9 cellular contexts compared by ENCODE assay signal in genomic region chr1:209769956-209770355, GRCh38. TPM values are rescaled to one million over a fixed set of nuclear protein-coding genes. Genes with fewer than 3 reads are reported as not detected.
A peak's percentile ranks its signal among the peaks of the same experiment; 100 is the strongest.
DNase-seq lines count a peak whose midpoint lies in the region; ATAC-seq, FAIRE-seq and TF ChIP-seq lines count a peak whose summit lies in the region.
"Had no signal": no experiment of that assay in that cellular context is flagged by ENCODE, and none has a peak within 500 bp of the region (broad histone marks: within the 10 kb centered on the region; RNA-seq: fewer than 3 reads in every experiment).

No MANE protein-coding gene starts in this region.

- TF ChIP-seq POLR2A in GM12891 (IDR thresholded peaks at IDR 0.05; ENCODE audit: low read depth, low read length) = 0 out of 2 replicates have a peak, but pooled peaks have one; percentile 4

- no peaks in the 10 kb centered on the region for H3K9me3 ChIP-seq in stomach smooth muscle (ENCODE audit: control insufficient read depth in 2 of 2, low read length in 2 of 2)

- in situ Hi-C loops in SK-MEL-5 (cut with HindIII; ENCODE audit: low pct_unique_long_range_greater_than_20kb, low sequenced_read_pairs) = no loop called here

- FAIRE-seq in GM12891 (lab: Jason Lieb, UNC) = no peak
- FAIRE-seq: frontal cortex had no signal

- no peak overlapping the region for H3K4me3 ChIP-seq in fibroblast of the aortic adventitia (ENCODE audit: low read depth, low read length)
- peak overlapping the region; percentile 18 to 54 for H3K4me3 ChIP-seq in stomach smooth muscle (ENCODE audit: low read length in 2 of 2)

- no peaks in the 10 kb centered on the region for H3K27me3 ChIP-seq in stomach smooth muscle (ENCODE audit: control insufficient read depth in 1 of 2, insufficient read depth in 2 of 2, low read length in 2 of 2)

- TF ChIP-seq CTCF in fibroblast of the aortic adventitia (IDR thresholded peaks at IDR 0.05; ENCODE audit: insufficient read depth, low read length) = no peak

- H3K36me3 ChIP-seq in stomach smooth muscle (ENCODE audit: control insufficient read depth in 2 of 2, insufficient read depth in 2 of 2, low read length in 2 of 2) = no peaks in the 10 kb centered on the region

- peaks cover 43% of the 10 kb centered on the region for H3K4me1 ChIP-seq in stomach smooth muscle (ENCODE audit: control insufficient read depth, insufficient read depth, low read length)

- peak overlapping the region; percentile 48 to 69 for H3K9ac ChIP-seq in stomach smooth muscle (ENCODE audit: low read length in 2 of 2)

- DNase-seq in GM12891 (ENCODE audit: insufficient read length, low spot score) (no peak), SK-MEL-5 (ENCODE audit: low read depth, low spot score) (peak; percentile 13), fibroblast of the aortic adventitia (ENCODE audit: low read depth) (peak; percentile 37)
- DNase-seq in stimulated activated CD4-positive, alpha-beta T cell treated with anti-CD3 and anti-CD28 coated beads, Interleukin-1b, Interleukin-23, amount 100 ng/mL, for 48 hours = no peak

- peak overlapping the region; percentile 93 for H3K27ac ChIP-seq in stomach smooth muscle (ENCODE audit: low read length)

- ATAC-seq in GM18520 (IDR thresholded peaks at IDR 0.05; ENCODE audit: unreplicated experiment) (no peak), HG02571 (IDR thresholded peaks at IDR 0.05; ENCODE audit: unreplicated experiment) (no peak), HG02973 (IDR thresholded peaks at IDR 0.05; ENCODE audit: unreplicated experiment) (no peak)

TF ChIP-seq in GM12891, 5 proteins besides CTCF, POLR2A, EP300 and RAD21:
- TF ChIP-seq TAF1 (IDR thresholded peaks at IDR 0.05; ENCODE audit: low read depth, low read length) = no peak
- TF ChIP-seq POLR2AphosphoS5 (IDR thresholded peaks at IDR 0.05; ENCODE audit: low read depth, low read length) = no peak
- TF ChIP-seq SPI1 (IDR thresholded peaks at IDR 0.05; ENCODE audit: low read depth, low read length) = no peak
- no peak for TF ChIP-seq PAX5 (IDR thresholded peaks at IDR 0.05; ENCODE audit: insufficient read depth, low read length, severe bottlenecking)
- no peak for TF ChIP-seq POU2F2 (IDR thresholded peaks at IDR 0.05; ENCODE audit: low read depth, low read length)

RNA-seq across cellular contexts. Expression of gene TRAF3IP3, which starts 14.1 kb away (rescaled TPM):
- 72.5 TPM for polyA plus RNA-seq in GM12891 (2012; ENCODE audit: low read depth, missing spikeins)
- total RNA-seq in SK-MEL-5 (2014; rRNA removed; shearing (Covaris generic)) = 0.61 TPM in 1 of 2 replicates, not detected in the other
- polyA plus RNA-seq in SK-MEL-5 (2015; cell fraction: cytosol; rRNA removed) = not detected in 2 replicates
- polyA plus RNA-seq in SK-MEL-5 (2015; cell fraction: nucleus; rRNA removed) = not detected in 2 replicates
- total RNA-seq in fibroblast of the aortic adventitia (ENCODE audit: low replicate concordance) = 0.65 TPM in 1 of 2 replicates, not detected in the other

RNA-seq across cellular contexts. Expression of gene C1orf74, which starts 14.4 kb away (rescaled TPM):
- polyA plus RNA-seq in GM12891 (2012; ENCODE audit: low read depth, missing spikeins) = 1.5 TPM
- total RNA-seq in SK-MEL-5 (2014; rRNA removed; shearing (Covaris generic)) = 3.4 and 4.8 TPM in 2 replicates
- 2.5 and 2.6 TPM in 2 replicates for polyA plus RNA-seq in SK-MEL-5 (2015; cell fraction: cytosol; rRNA removed)
- 3.7 and 4.1 TPM in 2 replicates for polyA plus RNA-seq in SK-MEL-5 (2015; cell fraction: nucleus; rRNA removed)
- 2.4 and 3.6 TPM in 2 replicates for total RNA-seq in fibroblast of the aortic adventitia (ENCODE audit: low replicate concordance)

RNA-seq across cellular contexts. Expression of gene IRF6, which starts 36.0 kb away (rescaled TPM):
- polyA plus RNA-seq in GM12891 (2012; ENCODE audit: low read depth, missing spikeins) = 1.1 TPM
- not detected in 2 replicates for total RNA-seq in SK-MEL-5 (2014; rRNA removed; shearing (Covaris generic))
- 0.01 TPM in 1 of 2 replicates, not detected in the other for polyA plus RNA-seq in SK-MEL-5 (2015; cell fraction: cytosol; rRNA removed)
- not detected in 2 replicates for polyA plus RNA-seq in SK-MEL-5 (2015; cell fraction: nucleus; rRNA removed)
- 3.1 TPM in 1 of 2 replicates, not detected in the other for total RNA-seq in fibroblast of the aortic adventitia (ENCODE audit: low replicate concordance)

RNA-seq across cellular contexts. Expression of gene UTP25, which starts 57.8 kb away (rescaled TPM):
- 2.5 TPM for polyA plus RNA-seq in GM12891 (2012; ENCODE audit: low read depth, missing spikeins)
- 17.0 and 18.0 TPM in 2 replicates for total RNA-seq in SK-MEL-5 (2014; rRNA removed; shearing (Covaris generic))
- 7.9 and 9.9 TPM in 2 replicates for polyA plus RNA-seq in SK-MEL-5 (2015; cell fraction: cytosol; rRNA removed)
- 18.1 and 18.2 TPM in 2 replicates for polyA plus RNA-seq in SK-MEL-5 (2015; cell fraction: nucleus; rRNA removed)
- total RNA-seq in fibroblast of the aortic adventitia (ENCODE audit: low replicate concordance) = 11.2 and 32.6 TPM in 2 replicates

Comparison
In these comparisons a context has a peak if more than half of its experiments do, and no peak if none do; other contexts are left out.
1. DNase-seq: peak in SK-MEL-5 (single experiment) and fibroblast of the aortic adventitia (single experiment); none in GM12891 (single experiment) and stimulated activated CD4-positive, alpha-beta T cell treated with anti-CD3 and anti-CD28 coated beads, Interleukin-1b, Interleukin-23, amount 100 ng/mL, for 48 hours (single experiment).